In the genomic region with DNA sequence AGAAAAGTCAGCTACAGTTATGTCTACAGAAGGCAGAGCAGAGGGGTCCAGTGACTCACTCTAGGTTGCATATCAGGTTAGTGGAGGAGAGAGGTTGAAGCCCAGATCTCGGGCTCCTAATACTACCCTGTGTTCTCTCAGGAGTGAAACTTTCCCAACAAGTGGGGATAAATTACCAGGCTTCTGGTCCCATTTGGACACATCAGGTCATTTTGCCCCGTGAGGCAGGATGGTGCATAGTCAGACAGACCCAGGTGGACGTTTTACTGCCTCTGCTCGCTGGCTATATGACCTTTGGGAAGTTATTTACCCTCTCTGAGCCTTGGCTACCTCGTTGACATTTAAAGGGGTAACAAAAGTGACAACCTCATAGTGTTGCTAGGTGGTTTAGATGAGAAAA, we compare ENCODE assay signal across 19 cellular contexts.
"Had no signal": no experiment of that assay in that cellular context is flagged by ENCODE, and none has a peak within 500 bp of the region (broad histone marks: within the 10 kb centered on the region; RNA-seq: fewer than 3 reads in every experiment).

No MANE protein-coding gene starts in this region.

- H3K4me3 Mint-ChIP-seq: IgD-negative memory B cell had no signal

- H3K9me3 ChIP-seq: MG63 had no signal

- H3K4me3 ChIP-seq: MG63 had no signal

- H3K27me3 ChIP-seq: MG63 had no signal

- H3K27ac ChIP-seq: HL-60, RWPE1 had no signal

- DNase-seq: Karpas-422, KBM-7, MG63, NCI-H1092 treated with DMSO at 0.1 percent for 48 hours, NCI-H1436, NCI-H187, NCI-H2029, NCI-H2081 treated with DMSO at 0.1 percent for 48 hours, NCI-H2171, NCI-H226, NCI-H446, NCI-H510A, NCI-H524 treated with DMSO at 0.1 percent for 48 hours, NCI-H774, PC-3, SHP77 had no signal

- H3K9me3 Mint-ChIP-seq: IgD-negative memory B cell had no signal

- H3K36me3 ChIP-seq: MG63 had no signal

- H3K27me3 Mint-ChIP-seq: IgD-negative memory B cell had no signal
